In genomic region chr3:63947594-63947993, GRCh38 we compare ENCODE assay signal across 1 cellular context.
TF ChIP-seq lines count a peak whose summit lies in the region.

No MANE protein-coding gene starts in this region.

TF ChIP-seq in IMR-90, 13 proteins besides CTCF, POLR2A, EP300 and RAD21 (continued from another document):
- no peak for TF ChIP-seq USF2 (IDR thresholded peaks at IDR 0.05; ENCODE audit: low read depth, low read length)
- no peak for TF ChIP-seq RCOR1 (IDR thresholded peaks at IDR 0.05; ENCODE audit: insufficient replicate concordance, low read length)
- TF ChIP-seq BHLHE40 (IDR thresholded peaks at IDR 0.05; ENCODE audit: low read depth, low read length), result no peak
- no peak for TF ChIP-seq MXI1 (IDR thresholded peaks at IDR 0.05; ENCODE audit: borderline replicate concordance, low read depth, low read length)
- no peak for TF ChIP-seq MAFK (IDR thresholded peaks at IDR 0.05; ENCODE audit: low read depth, low read length)
- TF ChIP-seq CEBPB (IDR thresholded peaks at IDR 0.05; ENCODE audit: low read depth, low read length), result no peak
- TF ChIP-seq RFX5 (IDR thresholded peaks at IDR 0.05; ENCODE audit: low read depth, low read length), result no peak
